ENCODE assay signal across 8 cellular contexts in the genomic region with DNA sequence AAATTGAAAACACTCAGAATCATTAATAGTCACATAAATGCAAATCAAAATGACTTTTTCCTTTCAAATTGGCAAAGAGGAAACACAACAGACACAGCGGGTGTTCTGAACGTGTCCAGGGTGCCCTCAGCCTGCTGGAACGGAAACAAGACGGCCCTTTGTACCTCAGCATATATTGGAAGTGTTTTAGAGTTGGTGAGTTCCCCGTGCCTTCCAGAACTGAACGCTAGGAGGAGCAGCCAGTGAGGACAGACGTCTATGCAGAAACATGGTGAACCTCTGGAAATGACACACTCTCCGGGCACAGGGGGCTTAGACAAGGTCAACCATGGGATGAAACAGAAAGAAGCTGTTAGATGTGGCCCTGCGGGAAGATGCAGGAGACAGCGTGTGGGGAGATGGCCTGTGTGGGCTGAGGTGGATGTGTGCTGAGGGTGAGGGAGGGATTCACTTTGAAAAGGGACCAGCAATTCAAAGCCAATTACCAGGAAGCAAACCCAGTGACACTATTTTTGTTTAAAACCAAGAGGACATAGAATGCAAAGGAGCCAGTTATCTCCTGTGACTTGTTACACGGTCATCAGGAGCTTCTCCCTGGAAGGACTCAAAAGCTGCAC. TPM values are rescaled to one million over a fixed set of nuclear protein-coding genes. Genes with fewer than 3 reads are reported as not detected.
DNase-seq lines count a peak whose midpoint lies in the region; ATAC-seq lines count a peak whose summit lies in the region.

No MANE protein-coding gene starts in this region.

- H3K9me3 Mint-ChIP-seq in stimulated activated effector memory CD8-positive, alpha-beta T cell treated with anti-CD3 and anti-CD28 coated beads, Interleukin-12 subunit alpha, Interleukin-12 subunit beta, amount 100 ng/mL, for 72 hours: no peaks in the 10 kb centered on the region

- H3K36me3 Mint-ChIP-seq in stimulated activated effector memory CD8-positive, alpha-beta T cell treated with anti-CD3 and anti-CD28 coated beads, Interleukin-12 subunit alpha, Interleukin-12 subunit beta, amount 100 ng/mL, for 72 hours: no peaks in the 10 kb centered on the region

- peak; percentile 87 for ATAC-seq in stimulated activated effector memory CD8-positive, alpha-beta T cell treated with anti-CD3 and anti-CD28 coated beads, Interleukin-12 subunit alpha, Interleukin-12 subunit beta, amount 100 ng/mL, for 72 hours
- ATAC-seq in HG02759 (IDR thresholded peaks at IDR 0.05; ENCODE audit: unreplicated experiment): no peak

- H3K4me3 Mint-ChIP-seq in stimulated activated effector memory CD8-positive, alpha-beta T cell treated with anti-CD3 and anti-CD28 coated beads, Interleukin-12 subunit alpha, Interleukin-12 subunit beta, amount 100 ng/mL, for 72 hours: no peak overlapping the region

- peaks cover 7% of the 10 kb centered on the region for H3K4me1 Mint-ChIP-seq in stimulated activated effector memory CD8-positive, alpha-beta T cell treated with anti-CD3 and anti-CD28 coated beads, Interleukin-12 subunit alpha, Interleukin-12 subunit beta, amount 100 ng/mL, for 72 hours

- H3K27ac Mint-ChIP-seq in stimulated activated effector memory CD8-positive, alpha-beta T cell treated with anti-CD3 and anti-CD28 coated beads, Interleukin-12 subunit alpha, Interleukin-12 subunit beta, amount 100 ng/mL, for 72 hours: no peak overlapping the region

- DNase-seq in NCI-H82 (lab: John Stamatoyannopoulos, UW) (peak; percentile 49), NCI-H82 treated with DMSO at 0.1 percent for 48 hours (lab: John Stamatoyannopoulos, UW; ENCODE audit: unreplicated experiment) (no peak), NCI-H1694 (lab: John Stamatoyannopoulos, UW) (peak; percentile 13), ecto neural progenitor cell (ENCODE audit: low spot score) (peak; percentile 63), lung microvascular endothelial cell (ENCODE audit: low read depth in 2 of 2) (peak; percentile 69 to 72)
- DNase-seq in activated CD4-positive, alpha-beta T cell treated with anti-CD3 and anti-CD28 coated beads, Interleukin-2, amount 50 U/mL, for 24 hours (ENCODE audit: low read depth in 1 of 2, low spot score in 1 of 2): peak; percentile 15 to 29
- DNase-seq in stimulated activated effector memory CD8-positive, alpha-beta T cell treated with anti-CD3 and anti-CD28 coated beads, Interleukin-12 subunit alpha, Interleukin-12 subunit beta, amount 100 ng/mL, for 72 hours (ENCODE audit: low spot score in 2 of 2): peak; percentile 33 to 68

RNA-seq across cellular contexts. Expression of a gene that starts 40.4 kb away (rescaled TPM):
- total RNA-seq in lung microvascular endothelial cell: 0.22 and 0.79 TPM in 2 replicates
